Comparison of ENCODE assay signal across 1 cellular context in the genomic region with DNA sequence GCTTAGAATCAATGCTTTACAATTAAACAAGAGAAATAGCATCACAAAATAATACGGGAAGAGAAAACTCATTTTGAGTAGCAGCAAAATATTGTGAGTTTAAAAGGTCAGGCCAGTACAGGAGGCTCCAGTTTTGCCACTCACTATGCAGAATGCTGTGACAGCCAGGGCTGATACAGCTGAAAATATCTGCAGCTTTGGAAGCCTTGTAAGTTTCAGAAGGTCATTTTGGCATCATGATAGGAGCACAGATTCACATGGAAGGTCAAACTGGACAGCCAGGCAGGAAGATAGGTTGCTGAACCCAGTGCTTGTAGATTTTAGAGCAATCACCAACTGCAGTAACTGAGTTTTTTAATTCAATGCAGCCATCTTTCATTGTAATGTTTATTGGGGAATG.
TF ChIP-seq lines count a peak whose summit lies in the region.

No MANE protein-coding gene starts in this region.

TF ChIP-seq in H1, 55 proteins besides CTCF, POLR2A, EP300 and RAD21:
- TF ChIP-seq CREB1 (IDR thresholded peaks at IDR 0.05) (no peak), GABPA (IDR thresholded peaks at IDR 0.05; ENCODE audit: borderline replicate concordance, insufficient read depth, low read length) (no peak), BACH1 (IDR thresholded peaks at IDR 0.05; ENCODE audit: low read length) (no peak), CTBP2 (IDR thresholded peaks at IDR 0.05; ENCODE audit: borderline replicate concordance, insufficient read depth, insufficient read length, low read length) (no peak), TAF7 (optimal IDR thresholded peaks at IDR 0.05; ENCODE audit: borderline replicate concordance, low read depth, low read length) (no peak), SP1 (IDR thresholded peaks at IDR 0.05; ENCODE audit: low read depth, low read length) (no peak), MAX (IDR thresholded peaks at IDR 0.05) (no peak), KDM1A (IDR thresholded peaks at IDR 0.05; ENCODE audit: borderline replicate concordance, low read length) (no peak), CHD2 (IDR thresholded peaks at IDR 0.05; ENCODE audit: low read length) (no peak), POU5F1 (IDR thresholded peaks at IDR 0.05; ENCODE audit: low read depth, low read length) (no peak), CHD7 (IDR thresholded peaks at IDR 0.05; ENCODE audit: insufficient replicate concordance, low read length) (no peak)
